Comparison of ENCODE assay signal across 8 cellular contexts in the genomic region with DNA sequence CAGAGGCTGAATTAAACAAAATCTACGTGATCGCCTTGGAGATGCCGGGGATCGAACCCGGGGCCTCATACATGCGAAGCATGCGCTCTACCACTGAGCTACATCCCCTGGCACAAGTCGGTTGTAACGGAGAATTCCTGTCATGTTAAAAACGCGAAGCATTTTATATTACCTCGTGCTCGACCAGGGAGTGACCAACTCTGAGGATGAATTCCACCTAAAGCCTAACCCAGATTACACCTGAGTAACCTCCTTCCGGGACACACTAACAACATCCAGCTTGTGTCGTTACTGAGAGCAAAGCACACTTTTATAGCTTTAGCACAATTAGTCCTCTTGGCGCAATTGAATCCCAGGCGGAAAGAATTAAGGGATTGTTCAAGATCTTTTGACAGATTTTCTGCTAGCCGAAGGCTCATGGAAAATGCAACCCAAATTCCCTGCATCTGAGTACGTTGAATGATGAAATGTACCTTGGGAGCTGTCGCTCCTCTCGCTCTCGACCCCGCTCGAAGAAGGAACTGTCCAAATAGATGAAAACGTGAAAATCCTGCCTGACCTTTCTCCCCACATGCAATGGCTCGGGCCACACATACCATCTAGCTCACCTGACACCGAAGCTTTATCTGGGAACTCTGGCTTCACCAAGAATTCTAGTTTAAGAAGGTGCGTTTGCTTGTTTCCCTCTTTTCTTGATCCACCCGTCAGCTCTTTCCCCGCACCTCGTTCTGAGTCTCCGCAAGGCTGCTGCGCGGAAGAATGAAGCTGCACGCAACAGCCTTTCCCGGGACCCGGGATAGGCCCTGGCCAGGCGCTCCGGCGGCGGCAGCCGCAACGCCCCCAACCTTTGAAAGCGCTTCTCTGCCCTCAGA.
A peak's percentile ranks its signal among the peaks of the same experiment; 100 is the strongest.
DNase-seq lines count a peak whose midpoint lies in the region; ATAC-seq, FAIRE-seq and TF ChIP-seq lines count a peak whose summit lies in the region.

No MANE protein-coding gene starts in this region.

- H3K4me3 ChIP-seq in bronchial epithelial cell (ENCODE audit: low read depth, low read length) = peak overlapping the region; percentile 43
- peak overlapping the region; percentile 15 to 43 for H3K4me3 ChIP-seq in testis

- 2 to 3% methylated on average over 44 of the region's 44 CpGs for WGBS in testis, 2 donors

- intact Hi-C loops in testis (cut with DNase I; ENCODE audit: low total_unique reads) = no loop called here

- H3K27ac ChIP-seq in testis = no peak overlapping the region

- H3K27me3 ChIP-seq in bronchial epithelial cell (ENCODE audit: control insufficient read depth, insufficient read depth, low read length) = no peaks in the 10 kb centered on the region
- no peaks in the 10 kb centered on the region for H3K27me3 ChIP-seq in testis

- peak; percentile 64 for DNase-seq in DMS79 treated with DMSO at 0.1 percent for 48 hours (lab: John Stamatoyannopoulos, UW)
- peak; percentile 23 for DNase-seq in HuH-7.5 (ENCODE audit: low spot score)
- peak; percentile 72 for DNase-seq in SK-N-DZ (ENCODE audit: low spot score)
- peak; percentile 74 for DNase-seq in bronchial epithelial cell (ENCODE audit: low read depth)
- peak; percentile 44 for DNase-seq in middle frontal gyrus (ENCODE audit: extremely low spot score, low spot score)
- peak; percentile 63 for DNase-seq in testis

- FAIRE-seq in bronchial epithelial cell (lab: Jason Lieb, UNC) = peak; percentile 28

- no peak for TF ChIP-seq CTCF in bronchial epithelial cell (IDR thresholded peaks at IDR 0.05; ENCODE audit: insufficient read depth, low read length, severe bottlenecking)
- no peak for TF ChIP-seq CTCF in testis (IDR thresholded peaks at IDR 0.05)

- no peaks in the 10 kb centered on the region for H3K4me1 ChIP-seq in testis

- no peaks in the 10 kb centered on the region for H3K9me3 ChIP-seq in testis

- no peak for ATAC-seq in GM19023 (IDR thresholded peaks at IDR 0.05; ENCODE audit: unreplicated experiment)
- no peak for ATAC-seq in HG02852 (IDR thresholded peaks at IDR 0.05; ENCODE audit: unreplicated experiment)

- H3K36me3 ChIP-seq in bronchial epithelial cell (ENCODE audit: control insufficient read depth, insufficient read depth, low read length) = no peaks in the 10 kb centered on the region
- H3K36me3 ChIP-seq in testis (ENCODE audit: low read depth, missing control alignments) = no peaks in the 10 kb centered on the region

- TF ChIP-seq POLR2A in testis (IDR thresholded peaks at IDR 0.05) = no peak

Comparison
In these comparisons a context has a peak if more than half of its experiments do, and no peak if none do; other contexts are left out.
1. DNase-seq: peak in every context shown above with its lines; median percentile 74 in bronchial epithelial cell; 72 in SK-N-DZ; 64 in DMS79 treated with DMSO at 0.1 percent for 48 hours; 63 in testis; 44 in middle frontal gyrus; 23 in HuH-7.5.